Comparison of ENCODE assay signal across 1 cellular context in the genomic region with DNA sequence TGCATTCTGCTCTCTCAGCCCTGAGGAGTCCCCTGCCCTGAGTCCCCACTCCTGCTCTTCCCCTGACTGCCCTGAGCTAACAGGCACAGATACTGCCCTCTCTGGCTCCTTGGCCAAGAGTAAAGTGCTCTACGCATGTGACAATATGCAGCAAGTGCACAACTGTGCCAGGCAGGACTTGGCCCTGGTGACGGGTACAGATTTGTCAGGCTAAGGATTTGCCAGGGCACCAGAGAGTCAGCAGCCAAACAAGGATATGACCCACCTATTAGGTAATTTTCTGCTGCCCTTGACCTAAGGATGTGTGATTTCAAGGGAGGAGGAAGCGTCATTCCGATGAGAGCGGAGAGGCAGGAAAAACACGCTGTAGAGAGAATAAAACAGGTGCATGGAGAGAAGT.
TF ChIP-seq lines count a peak whose summit lies in the region.

No MANE protein-coding gene starts in this region.

TF ChIP-seq in H1, 55 proteins besides CTCF, POLR2A, EP300 and RAD21 (continued from another document):
- TF ChIP-seq, protein P1, sequence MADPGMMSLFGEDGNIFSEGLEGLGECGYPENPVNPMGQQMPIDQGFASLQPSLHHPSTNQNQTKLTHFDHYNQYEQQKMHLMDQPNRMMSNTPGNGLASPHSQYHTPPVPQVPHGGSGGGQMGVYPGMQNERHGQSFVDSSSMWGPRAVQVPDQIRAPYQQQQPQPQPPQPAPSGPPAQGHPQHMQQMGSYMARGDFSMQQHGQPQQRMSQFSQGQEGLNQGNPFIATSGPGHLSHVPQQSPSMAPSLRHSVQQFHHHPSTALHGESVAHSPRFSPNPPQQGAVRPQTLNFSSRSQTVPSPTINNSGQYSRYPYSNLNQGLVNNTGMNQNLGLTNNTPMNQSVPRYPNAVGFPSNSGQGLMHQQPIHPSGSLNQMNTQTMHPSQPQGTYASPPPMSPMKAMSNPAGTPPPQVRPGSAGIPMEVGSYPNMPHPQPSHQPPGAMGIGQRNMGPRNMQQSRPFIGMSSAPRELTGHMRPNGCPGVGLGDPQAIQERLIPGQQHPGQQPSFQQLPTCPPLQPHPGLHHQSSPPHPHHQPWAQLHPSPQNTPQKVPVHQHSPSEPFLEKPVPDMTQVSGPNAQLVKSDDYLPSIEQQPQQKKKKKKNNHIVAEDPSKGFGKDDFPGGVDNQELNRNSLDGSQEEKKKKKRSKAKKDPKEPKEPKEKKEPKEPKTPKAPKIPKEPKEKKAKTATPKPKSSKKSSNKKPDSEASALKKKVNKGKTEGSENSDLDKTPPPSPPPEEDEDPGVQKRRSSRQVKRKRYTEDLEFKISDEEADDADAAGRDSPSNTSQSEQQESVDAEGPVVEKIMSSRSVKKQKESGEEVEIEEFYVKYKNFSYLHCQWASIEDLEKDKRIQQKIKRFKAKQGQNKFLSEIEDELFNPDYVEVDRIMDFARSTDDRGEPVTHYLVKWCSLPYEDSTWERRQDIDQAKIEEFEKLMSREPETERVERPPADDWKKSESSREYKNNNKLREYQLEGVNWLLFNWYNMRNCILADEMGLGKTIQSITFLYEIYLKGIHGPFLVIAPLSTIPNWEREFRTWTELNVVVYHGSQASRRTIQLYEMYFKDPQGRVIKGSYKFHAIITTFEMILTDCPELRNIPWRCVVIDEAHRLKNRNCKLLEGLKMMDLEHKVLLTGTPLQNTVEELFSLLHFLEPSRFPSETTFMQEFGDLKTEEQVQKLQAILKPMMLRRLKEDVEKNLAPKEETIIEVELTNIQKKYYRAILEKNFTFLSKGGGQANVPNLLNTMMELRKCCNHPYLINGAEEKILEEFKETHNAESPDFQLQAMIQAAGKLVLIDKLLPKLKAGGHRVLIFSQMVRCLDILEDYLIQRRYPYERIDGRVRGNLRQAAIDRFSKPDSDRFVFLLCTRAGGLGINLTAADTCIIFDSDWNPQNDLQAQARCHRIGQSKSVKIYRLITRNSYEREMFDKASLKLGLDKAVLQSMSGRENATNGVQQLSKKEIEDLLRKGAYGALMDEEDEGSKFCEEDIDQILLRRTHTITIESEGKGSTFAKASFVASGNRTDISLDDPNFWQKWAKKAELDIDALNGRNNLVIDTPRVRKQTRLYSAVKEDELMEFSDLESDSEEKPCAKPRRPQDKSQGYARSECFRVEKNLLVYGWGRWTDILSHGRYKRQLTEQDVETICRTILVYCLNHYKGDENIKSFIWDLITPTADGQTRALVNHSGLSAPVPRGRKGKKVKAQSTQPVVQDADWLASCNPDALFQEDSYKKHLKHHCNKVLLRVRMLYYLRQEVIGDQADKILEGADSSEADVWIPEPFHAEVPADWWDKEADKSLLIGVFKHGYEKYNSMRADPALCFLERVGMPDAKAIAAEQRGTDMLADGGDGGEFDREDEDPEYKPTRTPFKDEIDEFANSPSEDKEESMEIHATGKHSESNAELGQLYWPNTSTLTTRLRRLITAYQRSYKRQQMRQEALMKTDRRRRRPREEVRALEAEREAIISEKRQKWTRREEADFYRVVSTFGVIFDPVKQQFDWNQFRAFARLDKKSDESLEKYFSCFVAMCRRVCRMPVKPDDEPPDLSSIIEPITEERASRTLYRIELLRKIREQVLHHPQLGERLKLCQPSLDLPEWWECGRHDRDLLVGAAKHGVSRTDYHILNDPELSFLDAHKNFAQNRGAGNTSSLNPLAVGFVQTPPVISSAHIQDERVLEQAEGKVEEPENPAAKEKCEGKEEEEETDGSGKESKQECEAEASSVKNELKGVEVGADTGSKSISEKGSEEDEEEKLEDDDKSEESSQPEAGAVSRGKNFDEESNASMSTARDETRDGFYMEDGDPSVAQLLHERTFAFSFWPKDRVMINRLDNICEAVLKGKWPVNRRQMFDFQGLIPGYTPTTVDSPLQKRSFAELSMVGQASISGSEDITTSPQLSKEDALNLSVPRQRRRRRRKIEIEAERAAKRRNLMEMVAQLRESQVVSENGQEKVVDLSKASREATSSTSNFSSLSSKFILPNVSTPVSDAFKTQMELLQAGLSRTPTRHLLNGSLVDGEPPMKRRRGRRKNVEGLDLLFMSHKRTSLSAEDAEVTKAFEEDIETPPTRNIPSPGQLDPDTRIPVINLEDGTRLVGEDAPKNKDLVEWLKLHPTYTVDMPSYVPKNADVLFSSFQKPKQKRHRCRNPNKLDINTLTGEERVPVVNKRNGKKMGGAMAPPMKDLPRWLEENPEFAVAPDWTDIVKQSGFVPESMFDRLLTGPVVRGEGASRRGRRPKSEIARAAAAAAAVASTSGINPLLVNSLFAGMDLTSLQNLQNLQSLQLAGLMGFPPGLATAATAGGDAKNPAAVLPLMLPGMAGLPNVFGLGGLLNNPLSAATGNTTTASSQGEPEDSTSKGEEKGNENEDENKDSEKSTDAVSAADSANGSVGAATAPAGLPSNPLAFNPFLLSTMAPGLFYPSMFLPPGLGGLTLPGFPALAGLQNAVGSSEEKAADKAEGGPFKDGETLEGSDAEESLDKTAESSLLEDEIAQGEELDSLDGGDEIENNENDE (IDR thresholded peaks at IDR 0.05; ENCODE audit: insufficient replicate concordance, low read length), result no peak
- TF ChIP-seq HDAC6 (IDR thresholded peaks at IDR 0.05; ENCODE audit: low read depth, low read length), result no peak
- no peak for TF ChIP-seq CHD2 (IDR thresholded peaks at IDR 0.05; ENCODE audit: low read length)
- TF ChIP-seq POU5F1 (IDR thresholded peaks at IDR 0.05; ENCODE audit: low read depth, low read length), result no peak
- TF ChIP-seq SUZ12 (IDR thresholded peaks at IDR 0.05; ENCODE audit: low read length), result no peak
- no peak for TF ChIP-seq EZH2 (IDR thresholded peaks at IDR 0.05; ENCODE audit: low read depth, low read length, severe bottlenecking)
- TF ChIP-seq SP1 (IDR thresholded peaks at IDR 0.05; ENCODE audit: low read depth, low read length), result no peak
